Comparison of ENCODE assay signal across 8 cellular contexts in the genomic region with DNA sequence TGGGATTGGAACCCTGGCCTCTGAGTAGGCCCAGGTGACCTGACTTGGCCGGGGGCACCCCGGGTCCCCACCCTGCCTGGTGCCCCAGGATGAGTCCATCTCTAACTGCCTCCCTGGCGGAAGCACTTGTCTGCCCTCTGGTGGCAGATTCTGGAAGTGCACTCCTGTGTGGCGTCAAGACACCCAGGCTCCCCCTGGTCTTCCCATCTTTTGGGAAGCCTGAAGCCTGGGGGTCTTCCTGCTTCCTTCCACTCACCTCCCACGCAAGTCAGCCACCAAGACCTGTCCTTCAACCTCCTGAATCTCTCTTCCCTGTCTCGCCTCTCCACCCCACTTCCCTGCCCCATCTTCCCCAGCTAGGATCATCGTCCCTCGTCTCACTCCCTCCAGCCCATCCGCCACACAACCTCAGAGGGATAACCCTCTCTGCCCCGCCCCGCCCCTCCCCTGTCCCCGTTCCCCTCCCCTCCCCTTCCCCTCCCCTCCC. TPM values are rescaled to one million over a fixed set of nuclear protein-coding genes. Genes with fewer than 3 reads are reported as not detected.
DNase-seq lines count a peak whose midpoint lies in the region; ATAC-seq and TF ChIP-seq lines count a peak whose summit lies in the region.

No MANE protein-coding gene starts in this region.

- no peak for ATAC-seq in GM19351 (IDR thresholded peaks at IDR 0.05; ENCODE audit: unreplicated experiment)
- ATAC-seq in HG03095 (IDR thresholded peaks at IDR 0.05; ENCODE audit: unreplicated experiment) = no peak

- peaks cover 7% of the 10 kb centered on the region for H3K36me3 ChIP-seq in iPS-15b (ENCODE audit: control insufficient read depth, insufficient read depth, low read length)
- H3K36me3 ChIP-seq in spleen = peaks cover 0 to 27% (median 8%) of the 10 kb centered on the region in 6 donors

- DNase-seq in GM12865 (ENCODE audit: low read depth) (peak; percentile 87), NB4 (ENCODE audit: low read depth) (peak; percentile 65), T-helper 9 cell (peak; percentile 94), astrocyte of the spinal cord (ENCODE audit: low read depth, low spot score) (peak; percentile 63), spleen (peak; percentile 94)

- TF ChIP-seq POLR2A in NB4 (IDR thresholded peaks at IDR 0.05; ENCODE audit: extremely low read depth, insufficient read length) = no peak
- TF ChIP-seq POLR2A in spleen (IDR thresholded peaks at IDR 0.05) = no peak

- intact Hi-C loops in spleen (cut with DNase I; ENCODE audit: low total_unique reads) = no loop called here

- H3K4me1 ChIP-seq in iPS-15b (ENCODE audit: control insufficient read depth, insufficient read depth, low read length) (no peaks in the 10 kb centered on the region), spleen (peaks cover 5 to 21% (median 10%) of the 10 kb centered on the region in 6 donors)

- in situ Hi-C loops in astrocyte of the spinal cord (cut with HindIII; ENCODE audit: low sequenced_read_pairs) = no loop called here

- H3K27me3 ChIP-seq in iPS-15b (ENCODE audit: control insufficient read depth, insufficient read depth, low read length) = peaks cover 6% of the 10 kb centered on the region
- H3K27me3 ChIP-seq in spleen (replicated peaks in 1 of 7) = no peaks in the 10 kb centered on the region

- H3K4me3 ChIP-seq in GM12865 (ENCODE audit: low read depth, low read length) (no peak overlapping the region), NB4 (ENCODE audit: low read depth, low read length) (no peak overlapping the region), astrocyte of the spinal cord (ENCODE audit: low read depth, low read length) (no peak overlapping the region), iPS-15b (ENCODE audit: low read depth, low read length) (peak overlapping the region; percentile 61), spleen (no peak overlapping the region)

- peak; percentile 99 for TF ChIP-seq CTCF in GM12865 (IDR thresholded peaks at IDR 0.05; ENCODE audit: insufficient read depth, low read depth, low read length, missing control alignments)
- TF ChIP-seq CTCF in NB4 (IDR thresholded peaks at IDR 0.05; ENCODE audit: low read depth, low read length) = peak; percentile 89
- TF ChIP-seq CTCF in astrocyte of the spinal cord (IDR thresholded peaks at IDR 0.05; ENCODE audit: low read depth, low read length) = peak; percentile 99
- TF ChIP-seq CTCF in spleen (IDR thresholded peaks at IDR 0.05 in 8 of 11, conservative IDR thresholded peaks at IDR 0.05 in 3 of 11) = peak; percentile 95 to 99 (median 98)

- no peaks in the 10 kb centered on the region for H3K9me3 ChIP-seq in iPS-15b (ENCODE audit: control insufficient read depth, insufficient read depth, low read length)
- no peaks in the 10 kb centered on the region for H3K9me3 ChIP-seq in spleen

- no peak overlapping the region for H3K9ac ChIP-seq in iPS-15b (ENCODE audit: low read depth, low read length)

- H3K27ac ChIP-seq in spleen = no peak overlapping the region

- 4 to 7% (median 6%) methylated on average over 9 to 12 of the region's 12 CpGs for WGBS in spleen, 5 donors

RNA-seq across cellular contexts. Expression of gene RABAC1, which starts 7.4 kb away (rescaled TPM):
- 100 to 1,000 TPM in 5 of 7 donors, 10 to 100 TPM in 2; 85.6 to 154 (median 123) TPM for total RNA-seq in spleen
- polyA plus RNA-seq in spleen = 100 to 1,000 TPM; 110 to 165 (median 145) TPM

RNA-seq across cellular contexts. Expression of gene ERFL, which starts 23.5 kb away (rescaled TPM):
- total RNA-seq in spleen = 1 to 10 TPM in 5 of 7 donors, under 1 TPM in 2; 0.46 to 3.0 (median 1.6) TPM
- polyA plus RNA-seq in spleen = 1 to 10 TPM; 2.2 to 2.4 (median 2.2) TPM

RNA-seq across cellular contexts. Expression of gene ATP1A3, which starts 42.3 kb away (rescaled TPM):
- total RNA-seq in spleen = 1 to 10 TPM in 5 of 7 donors, under 1 TPM in 2; 0.72 to 2.2 (median 1.9) TPM
- polyA plus RNA-seq in spleen = under 1 TPM; 0.39 to 0.83 (median 0.53) TPM
